In the genomic region with DNA sequence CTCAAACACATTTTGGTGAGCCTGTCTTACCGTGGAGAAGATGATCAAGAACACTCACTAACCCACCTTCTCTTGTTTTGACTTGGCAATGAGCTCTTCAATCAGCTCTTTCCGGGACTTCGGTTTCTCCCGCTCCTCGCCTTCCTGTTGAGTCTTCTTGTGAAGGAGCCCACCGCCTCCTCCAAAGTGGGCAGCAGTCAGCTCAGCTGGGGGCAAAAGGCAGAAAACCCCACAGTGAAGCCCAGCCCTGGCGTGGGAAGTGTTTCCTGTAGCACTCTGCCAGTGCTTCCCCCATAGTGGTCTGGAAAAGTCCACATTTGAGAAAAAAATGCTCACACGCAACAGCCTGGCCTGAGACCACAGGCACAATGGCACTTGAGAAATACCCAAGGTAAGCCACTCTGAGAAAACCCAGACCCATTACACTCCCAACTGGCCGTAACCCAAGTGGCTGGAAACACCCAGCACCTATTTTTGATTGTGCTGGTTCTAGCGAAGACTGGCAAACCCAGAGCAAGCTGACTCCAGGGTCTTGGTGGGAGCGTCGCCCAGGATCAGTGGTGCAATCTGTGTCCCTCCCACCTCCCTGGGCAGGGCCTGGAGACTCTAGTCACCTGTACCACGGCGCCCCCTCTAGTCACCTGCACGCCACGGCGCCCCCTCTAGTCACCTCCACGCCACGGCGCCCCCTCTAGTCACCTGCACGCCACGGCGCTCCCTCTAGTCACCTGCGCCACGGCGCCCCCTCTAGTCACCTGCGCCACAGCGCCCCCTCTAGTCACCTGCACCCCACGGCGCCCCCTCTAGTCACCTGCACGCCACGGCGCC, we compare ENCODE assay signal across 1 cellular context.
TF ChIP-seq lines count a peak whose summit lies in the region.

No MANE protein-coding gene starts in this region.

TF ChIP-seq in GM12878, 131 proteins besides CTCF, POLR2A, EP300 and RAD21 (continued from another document):
- no peak for TF ChIP-seq ZNF592 (IDR thresholded peaks at IDR 0.05)
- peak; percentile 57 for TF ChIP-seq KLF5 (IDR thresholded peaks at IDR 0.05; ENCODE audit: partially characterized antibody)
- no peak; the same call in 1 of the 2 replicates for TF ChIP-seq SMC3 (IDR thresholded peaks at IDR 0.05; ENCODE audit: borderline replicate concordance, low read length)
- TF ChIP-seq RELB (IDR thresholded peaks at IDR 0.05; ENCODE audit: low read depth), result peak; percentile 69
- peak; percentile 87 for TF ChIP-seq DPF2 (IDR thresholded peaks at IDR 0.05)
